Comparison of ENCODE assay signal across 15 cellular contexts in the genomic region with DNA sequence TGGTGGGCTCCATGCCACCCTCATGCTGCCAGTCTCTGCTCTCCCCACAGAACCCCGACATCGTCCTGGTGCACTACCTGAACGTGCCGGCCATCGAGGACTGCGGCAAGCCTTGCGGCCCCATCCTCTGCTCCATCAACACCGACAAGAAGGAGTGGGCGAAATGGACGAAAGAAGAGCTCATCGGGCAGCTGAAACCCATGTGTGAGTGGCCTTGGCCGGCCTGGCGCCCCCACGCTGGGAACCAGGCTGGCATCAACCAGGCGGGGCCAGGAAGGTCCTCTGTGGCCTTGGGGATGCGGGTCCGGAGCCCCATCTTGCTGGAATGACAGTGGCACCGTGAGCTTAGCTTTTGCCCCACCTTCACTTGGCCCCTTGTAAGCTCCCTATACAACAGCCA.
"Had no signal": no experiment of that assay in that cellular context is flagged by ENCODE, and none has a peak within 500 bp of the region (broad histone marks: within the 10 kb centered on the region; RNA-seq: fewer than 3 reads in every experiment).

No MANE protein-coding gene starts in this region.

- H3K4me2 ChIP-seq: SK-N-SH had no signal

- H3K9ac ChIP-seq: SK-N-SH had no signal

- DNase-seq: KBM-7, MG63, NCI-H1092 treated with DMSO at 0.1 percent for 48 hours, NCI-H187, NCI-H2029, NCI-H2081 treated with DMSO at 0.1 percent for 48 hours, NCI-H2171, NCI-H226, NCI-H446, NCI-H510A, NCI-H524 treated with DMSO at 0.1 percent for 48 hours, NCI-H774, RPMI8226, SHP77, SK-N-SH had no signal

- H3K36me3 ChIP-seq: MG63 had no signal

- H3K4me3 ChIP-seq: MG63 had no signal

- H3K27me3 ChIP-seq: MG63 had no signal

- H3K9me3 ChIP-seq: MG63, SK-N-SH had no signal
